In the genomic region with DNA sequence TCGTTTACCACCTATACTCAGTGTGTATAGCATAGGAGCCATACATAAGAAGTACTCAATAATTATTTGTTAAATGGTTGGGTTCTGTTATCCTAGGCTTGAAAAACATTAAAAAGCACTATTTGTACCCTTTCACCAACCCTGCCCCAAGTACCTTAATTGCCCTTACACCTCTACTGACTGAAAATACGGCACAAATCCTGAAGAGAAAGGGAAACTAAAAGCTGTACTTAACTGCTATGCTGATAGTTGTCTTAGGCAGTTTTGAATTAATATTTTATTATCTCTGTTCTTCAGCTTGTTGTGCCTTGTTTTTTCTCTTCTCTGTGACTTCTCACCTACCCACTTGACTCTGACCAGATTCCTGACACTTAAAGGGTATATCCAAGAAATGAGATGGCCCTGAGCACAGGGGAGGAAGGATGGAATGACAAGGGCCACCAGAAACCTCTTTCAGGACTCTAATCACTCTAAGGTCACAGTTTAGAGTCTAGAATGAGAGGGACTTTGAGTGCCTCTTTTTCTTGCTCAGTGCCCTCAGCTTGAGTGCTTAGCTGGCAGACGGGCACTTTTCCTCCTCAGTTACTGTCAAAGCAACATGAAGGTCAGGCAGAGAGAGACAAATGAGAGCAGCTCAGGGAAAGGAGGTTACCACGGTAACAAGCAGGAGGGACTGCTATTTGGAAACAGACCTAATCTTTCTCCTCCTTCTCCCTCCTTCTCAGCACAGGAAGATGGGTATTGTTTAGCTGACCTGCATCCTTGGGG, we compare ENCODE assay signal across 9 cellular contexts.
DNase-seq lines count a peak whose midpoint lies in the region; ATAC-seq and TF ChIP-seq lines count a peak whose summit lies in the region.
"Had no signal": no experiment of that assay in that cellular context is flagged by ENCODE, and none has a peak within 500 bp of the region (broad histone marks: within the 10 kb centered on the region; RNA-seq: fewer than 3 reads in every experiment).

No MANE protein-coding gene starts in this region.

- ATAC-seq in DND-41 (ENCODE audit: insufficient read depth, low read depth) (peak; percentile 76), HG02938 (IDR thresholded peaks at IDR 0.05; ENCODE audit: unreplicated experiment) (no peak), PC-3 (no peak)

- H3F3A ChIP-seq in PC-3 (ENCODE audit: low read length, unreplicated experiment) = no peaks in the 10 kb centered on the region

- peaks cover 10% of the 10 kb centered on the region for H4K20me1 ChIP-seq in DND-41 (ENCODE audit: insufficient read depth, low read length)
- no peaks in the 10 kb centered on the region for H4K20me1 ChIP-seq in PC-3 (ENCODE audit: low read length)

- WGBS in testis, 2 donors = 32 to 48% methylated on average over 4 of the region's 4 CpGs

- peak; percentile 30 for DNase-seq in DND-41
- DNase-seq in HFF-Myc (ENCODE audit: extremely low read depth, low read depth) = peak; percentile 24
- DNase-seq in NCI-H524 treated with DMSO at 0.1 percent for 48 hours (lab: John Stamatoyannopoulos, UW) = peak; percentile 97
- DNase-seq in astrocyte of the spinal cord (ENCODE audit: low read depth, low spot score) = peak; percentile 49
- peak; percentile 31 for DNase-seq in kidney tubule cell (ENCODE audit: low spot score)
- DNase-seq in testis = peak; percentile 67
- no peak for DNase-seq in PC-3

- TF ChIP-seq CTCF in DND-41 (IDR thresholded peaks at IDR 0.05; ENCODE audit: borderline replicate concordance, extremely low read depth, low read length, poor library complexity, severe bottlenecking) (no peak), HFF-Myc (IDR thresholded peaks at IDR 0.05; ENCODE audit: low read depth, low read length, missing control alignments) (no peak), astrocyte of the spinal cord (IDR thresholded peaks at IDR 0.05; ENCODE audit: low read depth, low read length) (no peak), testis (IDR thresholded peaks at IDR 0.05) (no peak), PC-3 (conservative IDR thresholded peaks at IDR 0.05; ENCODE audit: low read depth, low read length) (no peak)

- H3K9ac ChIP-seq in DND-41 (ENCODE audit: low read depth, low read length) (no peak overlapping the region), PC-3 (ENCODE audit: low read length) (no peak overlapping the region)

- peak overlapping the region; percentile 3; the same call in 1 of the 2 replicates for H3K27ac ChIP-seq in DND-41 (ENCODE audit: low read length)
- H3K27ac ChIP-seq in testis = peak overlapping the region; percentile 44 to 73
- no peak overlapping the region for H3K27ac ChIP-seq in PC-3 (ENCODE audit: low read length)
- H3K27ac ChIP-seq: SK-N-MC had no signal

- CTCF ChIA-PET in PC-3 (lab: Charles Lee) = no interaction called here

- in situ Hi-C loops in astrocyte of the spinal cord (cut with HindIII; ENCODE audit: low sequenced_read_pairs) = no loop called here

- POLR2A ChIA-PET in PC-3 (lab: Charles Lee; ENCODE audit: unreplicated experiment) = interaction anchor here (0.5 kb wide), 1 partner anchor 298 kb away, joined by 5 read pairs; no protein-coding TSS in a partner anchor

- H3K4me1 ChIP-seq in DND-41 (ENCODE audit: insufficient read depth, low read length) (peaks cover 16% of the 10 kb centered on the region), testis (peaks cover 26% of the 10 kb centered on the region), PC-3 (ENCODE audit: insufficient read depth, low read length) (peaks cover 9% of the 10 kb centered on the region)

- H3K9me3 ChIP-seq in DND-41 (ENCODE audit: insufficient read depth, low read length, severe bottlenecking) (no peaks in the 10 kb centered on the region), testis (no peaks in the 10 kb centered on the region), PC-3 (ENCODE audit: low read length) (no peaks in the 10 kb centered on the region)

- peaks cover 70% of the 10 kb centered on the region for H3K79me2 ChIP-seq in DND-41 (ENCODE audit: insufficient read depth, low read length)
- H3K79me2 ChIP-seq in PC-3 (ENCODE audit: low read length) = peaks cover 5% of the 10 kb centered on the region; the same call in 1 of the 2 replicates

- H3K27me3 ChIP-seq in DND-41 (ENCODE audit: insufficient read depth, low read length, poor library complexity) (no peaks in the 10 kb centered on the region), testis (no peaks in the 10 kb centered on the region), PC-3 (ENCODE audit: low read length) (no peaks in the 10 kb centered on the region)

- H3K4me2 ChIP-seq in DND-41 (ENCODE audit: insufficient read depth, low read length) = no peak overlapping the region
- H3K4me2 ChIP-seq in PC-3 (ENCODE audit: low read length) = no peak overlapping the region

- no TSS peak for BruUV-seq in PC-3 (replicated peaks; lab: Mats Ljungman, UMichigan)

- H3K4me3 ChIP-seq in DND-41 (ENCODE audit: low read depth in 1 of 2, low read length in 2 of 2) (no peak overlapping the region), HFF-Myc (replicated peaks; ENCODE audit: low read depth, low read length) (no peak overlapping the region), astrocyte of the spinal cord (ENCODE audit: low read depth, low read length) (no peak overlapping the region), testis (no peak overlapping the region), PC-3 (ENCODE audit: low read length) (no peak overlapping the region)
- H3K4me3 ChIP-seq: SK-N-MC had no signal

- intact Hi-C loops in testis (cut with DNase I; ENCODE audit: low total_unique reads) (no loop called here), PC-3 (cut with micrococcal nuclease) (no loop called here)

- no peak for TF ChIP-seq POLR2A in testis (IDR thresholded peaks at IDR 0.05)

- no peak overlapping the region for H2AFZ ChIP-seq in DND-41 (ENCODE audit: low read depth, low read length)
- H2AFZ ChIP-seq in PC-3 (ENCODE audit: low read length) = no peak overlapping the region

- no peaks in the 10 kb centered on the region for H3K9me2 ChIP-seq in PC-3 (replicated peaks; ENCODE audit: low read length)

- H3K36me3 ChIP-seq in DND-41 (ENCODE audit: insufficient read depth, low read length) = no peaks in the 10 kb centered on the region
- H3K36me3 ChIP-seq in testis (ENCODE audit: low read depth, missing control alignments) = no peaks in the 10 kb centered on the region
- H3K36me3 ChIP-seq in PC-3 (ENCODE audit: low read depth, low read length) = no peaks in the 10 kb centered on the region
